ENCODE assay signal across 2 cellular contexts in the genomic region with DNA sequence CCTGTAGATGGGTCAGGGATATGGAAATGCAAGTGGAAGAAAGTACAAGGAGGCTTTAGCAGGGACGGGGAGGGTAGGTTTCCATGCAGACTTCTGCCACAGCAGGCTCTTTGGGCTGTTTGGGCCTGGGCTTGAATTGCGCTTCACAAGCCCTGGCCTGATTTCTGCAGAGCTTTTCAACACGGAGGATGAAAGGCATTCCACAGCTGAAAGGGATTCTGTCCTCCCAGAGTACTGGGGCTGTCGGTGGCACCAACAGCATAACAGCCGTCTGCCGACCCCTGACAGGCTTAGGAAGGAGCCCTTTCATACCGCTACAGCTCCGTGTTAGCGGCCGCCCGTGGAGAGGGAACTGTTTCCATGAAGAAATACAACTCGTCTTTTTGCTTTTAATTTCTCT.
A peak's percentile ranks its signal among the peaks of the same experiment; 100 is the strongest.
TF ChIP-seq lines count a peak whose summit lies in the region.

No MANE protein-coding gene starts in this region.

TF ChIP-seq in GM23338, 12 proteins besides CTCF, POLR2A, EP300 and RAD21:
- no peak for TF ChIP-seq POLR2AphosphoS5 (IDR thresholded peaks at IDR 0.05; ENCODE audit: low read depth)
- TF ChIP-seq EZH2 (IDR thresholded peaks at IDR 0.05; ENCODE audit: low read depth, unreplicated experiment), result no peak

TF ChIP-seq in K562, 482 proteins besides CTCF, POLR2A, EP300 and RAD21:
- TF ChIP-seq, protein P1, sequence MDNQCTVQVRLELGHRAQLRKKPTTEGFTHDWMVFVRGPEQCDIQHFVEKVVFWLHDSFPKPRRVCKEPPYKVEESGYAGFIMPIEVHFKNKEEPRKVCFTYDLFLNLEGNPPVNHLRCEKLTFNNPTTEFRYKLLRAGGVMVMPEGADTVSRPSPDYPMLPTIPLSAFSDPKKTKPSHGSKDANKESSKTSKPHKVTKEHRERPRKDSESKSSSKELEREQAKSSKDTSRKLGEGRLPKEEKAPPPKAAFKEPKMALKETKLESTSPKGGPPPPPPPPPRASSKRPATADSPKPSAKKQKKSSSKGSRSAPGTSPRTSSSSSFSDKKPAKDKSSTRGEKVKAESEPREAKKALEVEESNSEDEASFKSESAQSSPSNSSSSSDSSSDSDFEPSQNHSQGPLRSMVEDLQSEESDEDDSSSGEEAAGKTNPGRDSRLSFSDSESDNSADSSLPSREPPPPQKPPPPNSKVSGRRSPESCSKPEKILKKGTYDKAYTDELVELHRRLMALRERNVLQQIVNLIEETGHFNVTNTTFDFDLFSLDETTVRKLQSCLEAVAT (IDR thresholded peaks at IDR 0.05), result no peak
- TF ChIP-seq, protein P2, sequence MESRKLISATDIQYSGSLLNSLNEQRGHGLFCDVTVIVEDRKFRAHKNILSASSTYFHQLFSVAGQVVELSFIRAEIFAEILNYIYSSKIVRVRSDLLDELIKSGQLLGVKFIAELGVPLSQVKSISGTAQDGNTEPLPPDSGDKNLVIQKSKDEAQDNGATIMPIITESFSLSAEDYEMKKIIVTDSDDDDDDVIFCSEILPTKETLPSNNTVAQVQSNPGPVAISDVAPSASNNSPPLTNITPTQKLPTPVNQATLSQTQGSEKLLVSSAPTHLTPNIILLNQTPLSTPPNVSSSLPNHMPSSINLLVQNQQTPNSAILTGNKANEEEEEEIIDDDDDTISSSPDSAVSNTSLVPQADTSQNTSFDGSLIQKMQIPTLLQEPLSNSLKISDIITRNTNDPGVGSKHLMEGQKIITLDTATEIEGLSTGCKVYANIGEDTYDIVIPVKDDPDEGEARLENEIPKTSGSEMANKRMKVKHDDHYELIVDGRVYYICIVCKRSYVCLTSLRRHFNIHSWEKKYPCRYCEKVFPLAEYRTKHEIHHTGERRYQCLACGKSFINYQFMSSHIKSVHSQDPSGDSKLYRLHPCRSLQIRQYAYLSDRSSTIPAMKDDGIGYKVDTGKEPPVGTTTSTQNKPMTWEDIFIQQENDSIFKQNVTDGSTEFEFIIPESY (CRISPR knock-in tag; IDR thresholded peaks at IDR 0.05), result peak; percentile 89
